8 cellular contexts compared by ENCODE assay signal in the genomic region with DNA sequence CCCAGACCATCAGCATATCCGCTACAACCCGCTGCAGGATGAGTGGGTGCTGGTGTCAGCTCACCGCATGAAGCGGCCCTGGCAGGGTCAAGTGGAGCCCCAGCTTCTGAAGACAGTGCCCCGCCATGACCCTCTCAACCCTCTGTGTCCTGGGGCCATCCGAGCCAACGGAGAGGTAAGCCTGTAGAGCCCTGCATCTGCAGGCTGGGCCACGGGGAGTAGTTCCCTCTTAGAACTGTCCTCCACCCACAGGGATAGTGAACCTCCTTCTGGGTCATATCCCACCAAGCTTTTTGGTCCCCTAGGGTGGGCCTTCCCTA. TPM values are rescaled to one million over a fixed set of nuclear protein-coding genes. Genes with fewer than 3 reads are reported as not detected.
DNase-seq lines count a peak whose midpoint lies in the region; ATAC-seq and TF ChIP-seq lines count a peak whose summit lies in the region.

No MANE protein-coding gene starts in this region.

- peaks cover 12% of the 10 kb centered on the region for H3K79me2 ChIP-seq in Karpas-422 (ENCODE audit: low read length)

- H3K4me1 ChIP-seq in CD4-positive, CD25-positive, alpha-beta regulatory T cell (ENCODE audit: control insufficient read depth, insufficient read depth, low read length, poor library complexity, severe bottlenecking) = peaks cover 27% of the 10 kb centered on the region
- H3K4me1 ChIP-seq in Karpas-422 (ENCODE audit: low read length) (peaks cover 15% of the 10 kb centered on the region), ectodermal cell (ENCODE audit: control insufficient read depth, insufficient read depth, low read length) (peaks cover 26% of the 10 kb centered on the region)

- H2AFZ ChIP-seq in Karpas-422 (ENCODE audit: low read length) = peak overlapping the region; percentile 89; the same call in 1 of the 2 replicates

- H3K4me1 Mint-ChIP-seq in CD4-positive, CD25-positive, alpha-beta regulatory T cell = peaks cover 0 to 49% (median 35%) of the 10 kb centered on the region in 4 donors
- peaks cover 45% of the 10 kb centered on the region for H3K4me1 Mint-ChIP-seq in neural crest cell

- peak overlapping the region; percentile 78 for H3K4me2 ChIP-seq in Karpas-422 (ENCODE audit: low read depth, low read length, poor library complexity, severe bottlenecking)

- H3K27me3 ChIP-seq in CD4-positive, CD25-positive, alpha-beta regulatory T cell (ENCODE audit: control insufficient read depth, insufficient read depth, low read length) = no peaks in the 10 kb centered on the region
- H3K27me3 ChIP-seq in Karpas-422 (ENCODE audit: low read length) (no peaks in the 10 kb centered on the region), ectodermal cell (ENCODE audit: control insufficient read depth, insufficient read depth, low read length, poor library complexity, severe bottlenecking) (no peaks in the 10 kb centered on the region)

- WGBS in ectodermal cell, 2 experiments = 6 to 8% methylated on average over 8 of the region's 8 CpGs

- H3K4me3 Mint-ChIP-seq in CD4-positive, CD25-positive, alpha-beta regulatory T cell = peak overlapping the region; percentile 93 to 100 (median 96)
- H3K4me3 Mint-ChIP-seq in neural crest cell = peak overlapping the region; percentile 95

- no peaks in the 10 kb centered on the region; the same call in 1 of the 2 replicates for H4K20me1 ChIP-seq in Karpas-422 (ENCODE audit: insufficient read depth, low read depth, low read length)

- peaks cover 16% of the 10 kb centered on the region for H3K36me3 Mint-ChIP-seq in CD4-positive, CD25-positive, alpha-beta regulatory T cell
- H3K36me3 Mint-ChIP-seq in neural crest cell (ENCODE audit: low read depth) = peaks cover 10% of the 10 kb centered on the region

- H3K27me3 Mint-ChIP-seq in CD4-positive, CD25-positive, alpha-beta regulatory T cell = no peaks in the 10 kb centered on the region
- no peaks in the 10 kb centered on the region for H3K27me3 Mint-ChIP-seq in neural crest cell (ENCODE audit: low read depth)

- H3K27ac Mint-ChIP-seq in CD4-positive, CD25-positive, alpha-beta regulatory T cell = peak overlapping the region; percentile 86 to 93 (median 92)
- peak overlapping the region; percentile 35 for H3K27ac Mint-ChIP-seq in neural crest cell (ENCODE audit: unreplicated experiment)

- peak overlapping the region; percentile 89 for H3K9ac ChIP-seq in Karpas-422 (ENCODE audit: low read length)

- H3K27ac ChIP-seq in CD4-positive, CD25-positive, alpha-beta regulatory T cell (ENCODE audit: insufficient read depth, low read length, poor library complexity, severe bottlenecking) = peak overlapping the region; percentile 78
- no peak overlapping the region for H3K27ac ChIP-seq in Karpas-422 (ENCODE audit: low read length)
- peak overlapping the region; percentile 52 for H3K27ac ChIP-seq in ectodermal cell (ENCODE audit: insufficient read depth, low read depth, low read length, poor library complexity, severe bottlenecking)

- H3K9me3 Mint-ChIP-seq in CD4-positive, CD25-positive, alpha-beta regulatory T cell = peaks cover 0 to 3% (median 0%) of the 10 kb centered on the region in 7 donors
- H3K9me3 Mint-ChIP-seq in neural crest cell = no peaks in the 10 kb centered on the region

- peak overlapping the region; percentile 84 for H3K4me3 ChIP-seq in CD4-positive, CD25-positive, alpha-beta regulatory T cell (ENCODE audit: low read depth, low read length)
- H3K4me3 ChIP-seq in Karpas-422 (ENCODE audit: low read length) = peak overlapping the region; percentile 88
- peak overlapping the region; percentile 49 for H3K4me3 ChIP-seq in ectodermal cell (ENCODE audit: insufficient read depth, low read depth, low read length)

- H3K36me3 ChIP-seq in CD4-positive, CD25-positive, alpha-beta regulatory T cell (ENCODE audit: control insufficient read depth, insufficient read depth, low read length) = peaks cover 31% of the 10 kb centered on the region
- H3K36me3 ChIP-seq in Karpas-422 (ENCODE audit: insufficient read depth, low read length) = peaks cover 5% of the 10 kb centered on the region; the same call in 1 of the 2 replicates
- H3K36me3 ChIP-seq in ectodermal cell (ENCODE audit: control insufficient read depth, insufficient read depth, low read length) = peaks cover 7% of the 10 kb centered on the region

- no peak for ATAC-seq in CD4-positive, CD25-positive, alpha-beta regulatory T cell (ENCODE audit: low read depth in 2 of 2)
- no peak for ATAC-seq in activated CD4-positive, CD25-positive, alpha-beta regulatory T cell treated with anti-CD3 and anti-CD28 coated beads, Interleukin-2, amount 50 U/mL, for 24 hours
- ATAC-seq in GM21737 (IDR thresholded peaks at IDR 0.05; ENCODE audit: unreplicated experiment) = no peak

- no peaks in the 10 kb centered on the region for H3K9me3 ChIP-seq in CD4-positive, CD25-positive, alpha-beta regulatory T cell (ENCODE audit: control insufficient read depth in 2 of 2, low read length in 2 of 2)
- no peaks in the 10 kb centered on the region for H3K9me3 ChIP-seq in Karpas-422 (ENCODE audit: low read length)
- H3K9me3 ChIP-seq in ectodermal cell (ENCODE audit: control insufficient read depth, low read length) = no peaks in the 10 kb centered on the region

- no peak for TF ChIP-seq CTCF in neural crest cell (conservative IDR thresholded peaks at IDR 0.05)

- H3K9me2 ChIP-seq in Karpas-422 (replicated peaks; ENCODE audit: insufficient read depth, low read length) = no peaks in the 10 kb centered on the region

- no peak for DNase-seq in CD4-positive, CD25-positive, alpha-beta regulatory T cell
- DNase-seq in Karpas-422 (no peak), neural crest cell (ENCODE audit: low read depth, low spot score) (no peak), NCI-H1436 treated with DMSO at 0.1 percent for 48 hours (lab: John Stamatoyannopoulos, UW) (no peak)
- DNase-seq in stimulated activated CD8-positive, alpha-beta memory T cell treated with anti-CD3 and anti-CD28 coated beads, Interleukin-4, amount 100 ng/mL, for 48 hours = no peak

RNA-seq across cellular contexts. Expression of a gene that starts 0.6 kb away (rescaled TPM):
- 222 TPM for total RNA-seq in CD4-positive, CD25-positive, alpha-beta regulatory T cell
- polyA plus RNA-seq in CD4-positive, CD25-positive, alpha-beta regulatory T cell = 10 to 100 TPM; 56.1 to 67.0 (median 60.1) TPM
- 45.4 and 66.2 TPM in 2 replicates for total RNA-seq in Karpas-422 (2014; rRNA removed; shearing (Covaris generic); ENCODE audit: low replicate concordance)
- polyA plus RNA-seq in ectodermal cell (2013, experiment 1 of 4) = 40.8 TPM
- polyA plus RNA-seq in ectodermal cell (2013, experiment 2 of 4) = 40.2 TPM
- 36.7 TPM for polyA plus RNA-seq in ectodermal cell (2013, experiment 3 of 4)
- 37.8 TPM for polyA plus RNA-seq in ectodermal cell (2013, experiment 4 of 4)
- 51.8 and 58.0 TPM in 2 replicates for total RNA-seq in neural crest cell

RNA-seq across cellular contexts. Expression of a gene that starts 4.9 kb away (rescaled TPM):
- total RNA-seq in CD4-positive, CD25-positive, alpha-beta regulatory T cell = 228 TPM
- polyA plus RNA-seq in CD4-positive, CD25-positive, alpha-beta regulatory T cell = 10 to 100 TPM in 2 of 4 donors, 1 to 10 TPM in 2; 7.3 to 12.3 (median 9.6) TPM
- 9.4 and 15.1 TPM in 2 replicates for total RNA-seq in Karpas-422 (2014; rRNA removed; shearing (Covaris generic); ENCODE audit: low replicate concordance)
- polyA plus RNA-seq in ectodermal cell (2013, experiment 1 of 4) = 15.4 TPM
- polyA plus RNA-seq in ectodermal cell (2013, experiment 2 of 4) = 16.4 TPM
- polyA plus RNA-seq in ectodermal cell (2013, experiment 3 of 4) = 13.1 TPM
- polyA plus RNA-seq in ectodermal cell (2013, experiment 4 of 4) = 17.0 TPM
- 15.4 and 18.0 TPM in 2 replicates for total RNA-seq in neural crest cell

RNA-seq across cellular contexts. Expression of a gene that starts 9.5 kb away (rescaled TPM):
- 34.1 TPM for total RNA-seq in CD4-positive, CD25-positive, alpha-beta regulatory T cell
- 100 to 1,000 TPM; 107 to 130 (median 119) TPM for polyA plus RNA-seq in CD4-positive, CD25-positive, alpha-beta regulatory T cell
- 78.2 and 120 TPM in 2 replicates for total RNA-seq in Karpas-422 (2014; rRNA removed; shearing (Covaris generic); ENCODE audit: low replicate concordance)
- polyA plus RNA-seq in ectodermal cell (2013, experiment 1 of 4) = 82.4 TPM
- 84.1 TPM for polyA plus RNA-seq in ectodermal cell (2013, experiment 2 of 4)
- polyA plus RNA-seq in ectodermal cell (2013, experiment 3 of 4) = 90.7 TPM
- polyA plus RNA-seq in ectodermal cell (2013, experiment 4 of 4) = 92.3 TPM
- 107 and 108 TPM in 2 replicates for total RNA-seq in neural crest cell

RNA-seq across cellular contexts. Expression of a gene that starts 15.4 kb away (rescaled TPM):
- not detected for total RNA-seq in CD4-positive, CD25-positive, alpha-beta regulatory T cell
- under 1 TPM in 1 of 4 donors, not detected in 3; 0.28 TPM for polyA plus RNA-seq in CD4-positive, CD25-positive, alpha-beta regulatory T cell
- total RNA-seq in Karpas-422 (2014; rRNA removed; shearing (Covaris generic); ENCODE audit: low replicate concordance) = 0.36 TPM in 1 of 2 replicates, not detected in the other
- polyA plus RNA-seq in ectodermal cell (2013, experiment 1 of 4) = 0.56 TPM
- 0.62 TPM for polyA plus RNA-seq in ectodermal cell (2013, experiment 2 of 4)
- polyA plus RNA-seq in ectodermal cell (2013, experiment 3 of 4) = 0.69 TPM
- polyA plus RNA-seq in ectodermal cell (2013, experiment 4 of 4) = 0.32 TPM
- total RNA-seq in neural crest cell = 0.86 TPM in 1 of 2 replicates, not detected in the other

RNA-seq across cellular contexts. Expression of a gene that starts 18.2 kb away (rescaled TPM):
- total RNA-seq in CD4-positive, CD25-positive, alpha-beta regulatory T cell = not detected
- not detected for polyA plus RNA-seq in CD4-positive, CD25-positive, alpha-beta regulatory T cell
- total RNA-seq in Karpas-422 (2014; rRNA removed; shearing (Covaris generic); ENCODE audit: low replicate concordance) = 0.48 TPM in 1 of 2 replicates, not detected in the other
- polyA plus RNA-seq in ectodermal cell (2013, experiment 1 of 4) = 0.48 TPM
- 0.53 TPM for polyA plus RNA-seq in ectodermal cell (2013, experiment 2 of 4)
- polyA plus RNA-seq in ectodermal cell (2013, experiment 3 of 4) = 0.96 TPM
- 0.53 TPM for polyA plus RNA-seq in ectodermal cell (2013, experiment 4 of 4)
- 0.68 TPM in 1 of 2 replicates, not detected in the other for total RNA-seq in neural crest cell

Comparison
In these comparisons a context has a peak if more than half of its experiments do, and no peak if none do; other contexts are left out.
1. RNA of a gene that starts 4.9 kb away (total RNA-seq): 228 TPM in CD4-positive, CD25-positive, alpha-beta regulatory T cell (single experiment); 15.4 to 18.0 TPM in neural crest cell and 9.4 to 15.1 TPM in Karpas-422; every median in the first group is over 10 times any median in the second.
2. Peak in every context shown above with its lines, with median percentiles within 50 percentile points of each other: H3K4me3 ChIP-seq.